Comparison of ENCODE assay signal across 8 cellular contexts in the genomic region with DNA sequence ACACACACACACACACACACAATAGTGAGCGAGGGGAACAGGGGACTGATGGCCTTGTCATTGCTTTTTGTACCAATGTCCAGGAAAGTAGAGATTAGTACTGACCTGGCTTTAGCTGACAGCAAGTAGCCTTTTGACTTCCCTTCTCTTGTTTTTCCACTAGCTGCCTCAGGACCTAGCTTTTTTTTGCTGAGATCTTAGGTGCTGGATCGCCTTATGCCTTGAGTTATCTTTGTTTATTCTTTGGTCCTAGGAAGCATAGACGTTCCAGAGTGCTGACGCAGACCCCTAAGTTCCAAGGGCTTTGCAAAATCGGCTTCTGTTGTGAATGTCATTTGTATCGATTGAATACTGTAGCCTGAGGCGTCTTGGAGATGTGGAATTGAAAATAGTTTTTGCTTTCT. TPM values are rescaled to one million over a fixed set of nuclear protein-coding genes. Genes with fewer than 3 reads are reported as not detected.
A peak's percentile ranks its signal among the peaks of the same experiment; 100 is the strongest.
DNase-seq lines count a peak whose midpoint lies in the region; ATAC-seq and TF ChIP-seq lines count a peak whose summit lies in the region.

A gene with protein sequence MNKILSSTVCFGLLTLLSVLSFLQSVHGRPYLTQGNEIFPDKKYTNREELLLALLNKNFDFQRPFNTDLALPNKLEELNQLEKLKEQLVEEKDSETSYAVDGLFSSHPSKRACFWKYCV (minus strand): TSS at position 218 of the 404 bp plus-strand sequence. CDS start 48,337 bp downstream, outside the sequence.

- no peaks in the 10 kb centered on the region for H3K36me3 Mint-ChIP-seq in CD4-positive, CD25-positive, alpha-beta regulatory T cell

- peak within 1 kb of the TSS; percentile 98 for H3K14ac ChIP-seq in IMR-90 (replicated peaks; ENCODE audit: low read depth, low read length)

- no peak for TF ChIP-seq POLR2A in IMR-90 (IDR thresholded peaks at IDR 0.05; ENCODE audit: low read depth, low read length)

- H3K4me3 ChIP-seq in CD4-positive, CD25-positive, alpha-beta regulatory T cell (ENCODE audit: low read depth, low read length): peak within 1 kb of the TSS; percentile 75
- H3K4me3 ChIP-seq in IMR-90 (ENCODE audit: insufficient read depth, low read depth, low read length) (peak within 1 kb of the TSS; percentile 86), astrocyte of the cerebellum (ENCODE audit: low read depth, low read length) (peak within 1 kb of the TSS; percentile 76), iPS-20b (ENCODE audit: low read length) (peak within 1 kb of the TSS; percentile 65), skeletal muscle tissue (ENCODE audit: low read length in 3 of 3) (peak within 1 kb of the TSS; percentile 75 to 82 (median 82))

- peak within 1 kb of the TSS; percentile 97 for H4K5ac ChIP-seq in IMR-90 (ENCODE audit: low read depth, low read length)

- no peak for ATAC-seq in CD4-positive, CD25-positive, alpha-beta regulatory T cell (ENCODE audit: low read depth in 2 of 2)
- ATAC-seq in IMR-90 (ENCODE audit: low read depth): peak; percentile 58
- ATAC-seq in GM21423 (IDR thresholded peaks at IDR 0.05; ENCODE audit: unreplicated experiment): no peak

- dilution Hi-C loops in IMR-90 (cut with HindIII; ENCODE audit: low sequenced_read_pairs, unreplicated experiment): no loop called here

- peak in 1 of 3 donors; percentile 7 for DNase-seq in CD4-positive, CD25-positive, alpha-beta regulatory T cell
- DNase-seq in IMR-90 (peak; percentile 93), astrocyte of the cerebellum (ENCODE audit: low read depth) (no peak), superior temporal gyrus (ENCODE audit: extremely low spot score) (no peak)
- no peak for DNase-seq in effector CD8-positive, alpha-beta T cell (lab: John Stamatoyannopoulos, UW)

- peak within 1 kb of the TSS; percentile 99 for H2BK5ac ChIP-seq in IMR-90 (ENCODE audit: low read depth, low read length, poor library complexity, severe bottlenecking)

- peak within 1 kb of the TSS; percentile 89 for H2AFZ ChIP-seq in IMR-90 (replicated peaks; ENCODE audit: low read length, poor library complexity)

- H3K79me1 ChIP-seq in IMR-90 (ENCODE audit: low read depth in 1 of 2, low read length in 2 of 2): peaks cover 6 to 33% of the 10 kb centered on the region in 2 experiments

- peaks cover 12% of the 10 kb centered on the region for H3K4me1 ChIP-seq in CD4-positive, CD25-positive, alpha-beta regulatory T cell (ENCODE audit: control insufficient read depth, insufficient read depth, low read length, poor library complexity, severe bottlenecking)
- H3K4me1 ChIP-seq in IMR-90 (ENCODE audit: control insufficient read depth, insufficient read depth, low read length): peaks cover 13% of the 10 kb centered on the region
- H3K4me1 ChIP-seq in iPS-20b (ENCODE audit: insufficient read depth, low read length): peaks cover 22% of the 10 kb centered on the region
- peaks cover 18 to 26% (median 24%) of the 10 kb centered on the region in 3 donors for H3K4me1 ChIP-seq in skeletal muscle tissue (ENCODE audit: control insufficient read depth in 3 of 3, insufficient read depth in 3 of 3, low read length in 3 of 3)

- H2BK20ac ChIP-seq in IMR-90 (ENCODE audit: low read depth, low read length): peak within 1 kb of the TSS; percentile 84

- peak within 1 kb of the TSS; percentile 96 for H4K91ac ChIP-seq in IMR-90 (ENCODE audit: insufficient read depth, low read depth, low read length)

- peak within 1 kb of the TSS; percentile 100 for H3K56ac ChIP-seq in IMR-90 (ENCODE audit: extremely low read depth, insufficient read depth, low read length)

- in situ Hi-C loops in IMR-90 (cut with MboI; ENCODE audit: low sequenced_read_pairs): loop anchor here (25.0 kb wide), 1 partner anchor 1557 kb away; no protein-coding TSS in a partner anchor
- in situ Hi-C loops in astrocyte of the cerebellum (cut with HindIII; ENCODE audit: low sequenced_read_pairs): no loop called here

- BruUV-seq in IMR-90 (replicated peaks; lab: Mats Ljungman, UMichigan): no TSS peak

- H3K27ac Mint-ChIP-seq in CD4-positive, CD25-positive, alpha-beta regulatory T cell: peak within 1 kb of the TSS; percentile 58 to 73 (median 71)

- H3K27ac ChIP-seq in CD4-positive, CD25-positive, alpha-beta regulatory T cell (ENCODE audit: insufficient read depth, low read length, poor library complexity, severe bottlenecking): no peak within 1 kb of the TSS
- peak within 1 kb of the TSS; percentile 100 for H3K27ac ChIP-seq in IMR-90 (ENCODE audit: insufficient read depth, low read length)
- no peak within 1 kb of the TSS for H3K27ac ChIP-seq in iPS-20b (ENCODE audit: low read length)
- peak within 1 kb of the TSS; percentile 86 for H3K27ac ChIP-seq in skeletal muscle tissue (ENCODE audit: low read depth, low read length)

- CTCF ChIA-PET in IMR-90 (lab: Yijun Ruan, JAX): no interaction called here

- POLR2A ChIA-PET in IMR-90 (lab: Charles Lee; ENCODE audit: unreplicated experiment): interaction anchor here (0.6 to 0.9 kb wide), 3 partner anchors 42 to 840 kb away, joined by 3 to 4 read pairs (median 3); no protein-coding TSS in a partner anchor

- no peaks in the 10 kb centered on the region for H3K9me3 ChIP-seq in CD4-positive, CD25-positive, alpha-beta regulatory T cell (ENCODE audit: control insufficient read depth in 2 of 2, low read length in 2 of 2)
- H3K9me3 ChIP-seq in IMR-90 (ENCODE audit: control insufficient read depth, insufficient read depth, low read length) (no peaks in the 10 kb centered on the region), iPS-20b (ENCODE audit: insufficient read depth, low read depth, low read length) (no peaks in the 10 kb centered on the region), skeletal muscle tissue (ENCODE audit: control insufficient read depth in 3 of 3, low read length in 3 of 3) (no peaks in the 10 kb centered on the region)

- peak within 1 kb of the TSS; percentile 95 for H2AK9ac ChIP-seq in IMR-90 (replicated peaks; ENCODE audit: low read depth, low read length, poor library complexity)

- peaks cover 8% of the 10 kb centered on the region for H3K27me3 Mint-ChIP-seq in CD4-positive, CD25-positive, alpha-beta regulatory T cell

- H3K27me3 ChIP-seq in CD4-positive, CD25-positive, alpha-beta regulatory T cell (ENCODE audit: control insufficient read depth, insufficient read depth, low read length): no peaks in the 10 kb centered on the region
- H3K27me3 ChIP-seq in IMR-90 (ENCODE audit: control insufficient read depth, insufficient read depth, low read length): no peaks in the 10 kb centered on the region
- peaks cover 38% of the 10 kb centered on the region for H3K27me3 ChIP-seq in iPS-20b (ENCODE audit: insufficient read depth, low read length)
- no peaks in the 10 kb centered on the region for H3K27me3 ChIP-seq in skeletal muscle tissue (ENCODE audit: control insufficient read depth in 3 of 3, insufficient read depth in 3 of 3, low read length in 3 of 3)

- WGBS in IMR-90 (ENCODE audit: extremely low coverage in 2 of 2, insufficient read length in 1 of 2), 2 experiments: 0% methylated on average over 3 of the region's 7 CpGs; no CpG with 5 or more reads in 1 of the 2 experiments

- TF ChIP-seq CTCF in IMR-90 (conservative IDR thresholded peaks at IDR 0.05; ENCODE audit: low read depth, low read length) (no peak), astrocyte of the cerebellum (IDR thresholded peaks at IDR 0.05; ENCODE audit: low read depth, low read length, missing control alignments) (no peak)

- intact Hi-C loops in IMR-90 (cut with micrococcal nuclease): loop anchor here (2.0 to 5.0 kb wide), 2 partner anchors 47 to 58 kb away; no protein-coding TSS in a partner anchor

- H3K18ac ChIP-seq in IMR-90 (ENCODE audit: low read depth, low read length): peak within 1 kb of the TSS; percentile 98

- peaks cover 6% of the 10 kb centered on the region; the same call in 1 of the 2 replicates for H3K9me1 ChIP-seq in IMR-90 (ENCODE audit: insufficient read depth, low read length)

- peak within 1 kb of the TSS; percentile 83 to 88 (median 86) for H3K4me3 Mint-ChIP-seq in CD4-positive, CD25-positive, alpha-beta regulatory T cell

- peaks cover 0 to 3% (median 0%) of the 10 kb centered on the region in 7 donors for H3K9me3 Mint-ChIP-seq in CD4-positive, CD25-positive, alpha-beta regulatory T cell

- peak within 1 kb of the TSS; percentile 95 for H2BK120ac ChIP-seq in IMR-90 (ENCODE audit: low read depth, low read length)

- H3K9ac ChIP-seq in IMR-90 (ENCODE audit: low read depth, low read length) (peak within 1 kb of the TSS; percentile 100), iPS-20b (ENCODE audit: low read depth, low read length) (peak within 1 kb of the TSS; percentile 55), skeletal muscle tissue (ENCODE audit: low read depth in 1 of 3, low read length in 3 of 3) (peak within 1 kb of the TSS; percentile 88 to 93 (median 89))

- H2BK15ac ChIP-seq in IMR-90 (ENCODE audit: low read depth, low read length): peak within 1 kb of the TSS; percentile 88

- H3K36me3 ChIP-seq in CD4-positive, CD25-positive, alpha-beta regulatory T cell (ENCODE audit: control insufficient read depth, insufficient read depth, low read length): no peaks in the 10 kb centered on the region
- no peaks in the 10 kb centered on the region for H3K36me3 ChIP-seq in IMR-90 (ENCODE audit: control insufficient read depth, insufficient read depth, low read length)
- no peaks in the 10 kb centered on the region for H3K36me3 ChIP-seq in iPS-20b (ENCODE audit: insufficient read depth, low read depth, low read length)
- H3K36me3 ChIP-seq in skeletal muscle tissue (ENCODE audit: control insufficient read depth in 3 of 3, insufficient read depth in 3 of 3, low read length in 3 of 3): no peaks in the 10 kb centered on the region

- peak within 1 kb of the TSS; percentile 99 for H3K4ac ChIP-seq in IMR-90 (ENCODE audit: low read depth, low read length)

- peaks cover 8 to 51% (median 26%) of the 10 kb centered on the region in 4 donors for H3K4me1 Mint-ChIP-seq in CD4-positive, CD25-positive, alpha-beta regulatory T cell

- peak within 1 kb of the TSS; percentile 100 for H3K23ac ChIP-seq in IMR-90 (ENCODE audit: low read depth, low read length)

- no peak for TF ChIP-seq RAD21 in IMR-90 (IDR thresholded peaks at IDR 0.05; ENCODE audit: low read length)

- peak within 1 kb of the TSS; percentile 75 to 91 for H4K8ac ChIP-seq in IMR-90 (ENCODE audit: low read depth in 2 of 2, low read length in 2 of 2)

- H4K20me1 ChIP-seq in IMR-90 (ENCODE audit: insufficient read depth, low read length): peaks cover 3% of the 10 kb centered on the region; the same call in 1 of the 2 replicates

- H2AK5ac ChIP-seq in IMR-90 (ENCODE audit: low read depth, low read length): peak within 1 kb of the TSS; percentile 94

- peak within 1 kb of the TSS; percentile 95 for H3K4me2 ChIP-seq in IMR-90 (ENCODE audit: low read depth, low read length)

TF ChIP-seq in IMR-90, 13 proteins besides CTCF, POLR2A, EP300 and RAD21 (continues in another document):
- TF ChIP-seq MAFK (IDR thresholded peaks at IDR 0.05; ENCODE audit: low read depth, low read length) (peak; percentile 42; the same call in 1 of the 2 replicates), CEBPB (IDR thresholded peaks at IDR 0.05; ENCODE audit: low read depth, low read length) (peak; percentile 48; the same call in 1 of the 2 replicates)

RNA-seq across cellular contexts. Expression of the gene that starts here (rescaled TPM):
- not detected for total RNA-seq in CD4-positive, CD25-positive, alpha-beta regulatory T cell
- polyA plus RNA-seq in CD4-positive, CD25-positive, alpha-beta regulatory T cell: not detected
- total RNA-seq in IMR-90 (2012; rRNA removed) (0.72 and 0.83 TPM in 2 replicates), skeletal muscle tissue (not detected)
- polyA plus RNA-seq in IMR-90 (2012; rRNA removed): 0.56 and 0.79 TPM in 2 replicates
- 0.24 TPM in 2 replicates for polyA plus RNA-seq in IMR-90 (2012; cell fraction: cytosol; rRNA removed)
- polyA plus RNA-seq in IMR-90 (2012; cell fraction: nucleus; rRNA removed; ENCODE audit: low replicate concordance): 0.16 and 1.5 TPM in 2 replicates

Comparison
In these comparisons a context has a peak if more than half of its experiments do, and no peak if none do; other contexts are left out.
1. H3K27ac ChIP-seq: peak in IMR-90 (single experiment) and skeletal muscle tissue (single experiment); none in CD4-positive, CD25-positive, alpha-beta regulatory T cell (single experiment) and iPS-20b (single experiment).
2. Peak in every context shown above with its lines, with median percentiles within 50 percentile points of each other: H3K4me3 ChIP-seq and H3K9ac ChIP-seq.